7 cellular contexts compared by ENCODE assay signal in genomic region chr18:5628512-5629255, GRCh38.
DNase-seq lines count a peak whose midpoint lies in the region; ATAC-seq and TF ChIP-seq lines count a peak whose summit lies in the region.

No MANE protein-coding gene starts in this region.

- H3K9me3 ChIP-seq in NT2/D1 (ENCODE audit: insufficient read depth, low read length) (no peaks in the 10 kb centered on the region), stomach (no peaks in the 10 kb centered on the region)

- H3K4me3 Mint-ChIP-seq in effector memory CD8-positive, alpha-beta T cell, result no peak overlapping the region

- TF ChIP-seq POLR2A in stomach (IDR thresholded peaks at IDR 0.05), result no peak

- H3K4me3 ChIP-seq in NT2/D1 (ENCODE audit: insufficient read length, low read depth) (peak overlapping the region; percentile 51), stomach (peak overlapping the region; percentile 59 to 88 (median 62))

- DNase-seq in NT2/D1 (ENCODE audit: low read depth, low spot score) (no peak), dermis blood vessel endothelial cell (peak; percentile 32), left lobe of liver (ENCODE audit: low spot score) (peak; percentile 46), stomach (peak; percentile 31), NCI-H1694 (lab: John Stamatoyannopoulos, UW) (no peak)
- DNase-seq in effector memory CD8-positive, alpha-beta T cell, result no peak

- no peaks in the 10 kb centered on the region for H3K4me1 Mint-ChIP-seq in effector memory CD8-positive, alpha-beta T cell (ENCODE audit: low read depth in 2 of 2)

- no peak for TF ChIP-seq EP300 in stomach (IDR thresholded peaks at IDR 0.05)

- H3K27me3 Mint-ChIP-seq in effector memory CD8-positive, alpha-beta T cell, result peaks cover 8 to 26% of the 10 kb centered on the region in 2 donors

- peaks cover 50% of the 10 kb centered on the region for H3K27me3 ChIP-seq in NT2/D1 (ENCODE audit: insufficient read depth, insufficient read length)
- H3K27me3 ChIP-seq in stomach, result peaks cover 0 to 77% (median 34%) of the 10 kb centered on the region in 3 donors

- no peaks in the 10 kb centered on the region for H3K36me3 ChIP-seq in NT2/D1 (ENCODE audit: insufficient read depth, insufficient read length, low read length)
- no peaks in the 10 kb centered on the region for H3K36me3 ChIP-seq in stomach

- WGBS in stomach, 5 donors, result 1 to 5% (median 3%) methylated on average over 13 to 90 of the region's 90 CpGs

- peak; percentile 28 for ATAC-seq in GM18909 (IDR thresholded peaks at IDR 0.05; ENCODE audit: poor library complexity, unreplicated experiment)
- ATAC-seq in left lobe of liver, result peak; percentile 24
- ATAC-seq in effector memory CD8-positive, alpha-beta T cell (replicated peaks), result no peak

- no peaks in the 10 kb centered on the region for H3K9me3 Mint-ChIP-seq in effector memory CD8-positive, alpha-beta T cell

- intact Hi-C loops in stomach (cut with DNase I; ENCODE audit: low total_unique reads), result no loop called here

- H3K36me3 Mint-ChIP-seq in effector memory CD8-positive, alpha-beta T cell (ENCODE audit: insufficient read depth), result no peaks in the 10 kb centered on the region

- no peak overlapping the region for H3K27ac Mint-ChIP-seq in effector memory CD8-positive, alpha-beta T cell

- peak overlapping the region; percentile 46 to 80 (median 74) for H3K27ac ChIP-seq in stomach

- peak overlapping the region; percentile 64 for H3K9ac ChIP-seq in NT2/D1 (ENCODE audit: insufficient read length, low read depth)

- TF ChIP-seq CTCF in stomach (IDR thresholded peaks at IDR 0.05), result no peak

- H3K4me1 ChIP-seq in NT2/D1 (ENCODE audit: insufficient read depth, insufficient read length) (peaks cover 3% of the 10 kb centered on the region), stomach (peaks cover 18 to 36% (median 30%) of the 10 kb centered on the region in 4 donors)

Comparison
In these comparisons a context has a peak if more than half of its experiments do, and no peak if none do; other contexts are left out.
1. DNase-seq: peak in dermis blood vessel endothelial cell (single experiment), left lobe of liver (single experiment) and stomach (single experiment); none in NT2/D1 (single experiment), NCI-H1694 (single experiment) and effector memory CD8-positive, alpha-beta T cell (0 of 3).